In genomic region chr22:38271927-38272372, GRCh38 we compare ENCODE assay signal across 8 cellular contexts. TPM values are rescaled to one million over a fixed set of nuclear protein-coding genes. Genes with fewer than 3 reads are reported as not detected.
DNase-seq lines count a peak whose midpoint lies in the region; ATAC-seq and TF ChIP-seq lines count a peak whose summit lies in the region.

No MANE protein-coding gene starts in this region.

- no peak for DNase-seq in stimulated activated naive CD8-positive, alpha-beta T cell treated with anti-CD3 and anti-CD28 coated beads, Interleukin-15, Interleukin-2, amounts not matched to agents 100 U/mL and 50 U/mL, for 24 hours
- DNase-seq in RWPE2 (ENCODE audit: low spot score) (no peak), neural crest cell (ENCODE audit: low read depth, low spot score) (no peak), MV-4-11 (lab: John Stamatoyannopoulos, UW) (no peak)
- no peak for DNase-seq in NK-92 treated with Interleukin-12 subunit alpha and Interleukin-12 subunit beta, amount 100 ng/mL, for 24 hours (lab: John Stamatoyannopoulos, UW)

- H3K4me1 ChIP-seq in RWPE2 (ENCODE audit: insufficient read depth, poor library complexity, severe bottlenecking), result peaks cover 7% of the 10 kb centered on the region

- H3K27me3 Mint-ChIP-seq in stimulated activated naive CD8-positive, alpha-beta T cell treated with anti-CD3 and anti-CD28 coated beads, Interleukin-15, Interleukin-2, amounts not matched to agents 100 ng/mL and 50 ng/mL, for 24 hours, result no peaks in the 10 kb centered on the region
- H3K27me3 Mint-ChIP-seq in neural crest cell (ENCODE audit: low read depth), result no peaks in the 10 kb centered on the region

- peak overlapping the region; percentile 75 for H3K27ac ChIP-seq in RWPE2 (ENCODE audit: poor library complexity, severe bottlenecking)

- peak overlapping the region; percentile 85 for H3K4me3 Mint-ChIP-seq in stimulated activated naive CD8-positive, alpha-beta T cell treated with anti-CD3 and anti-CD28 coated beads, Interleukin-15, Interleukin-2, amounts not matched to agents 100 ng/mL and 50 ng/mL, for 24 hours
- H3K4me3 Mint-ChIP-seq in neural crest cell, result peak overlapping the region; percentile 92

- no peak for TF ChIP-seq CTCF in RWPE2 (IDR thresholded peaks at IDR 0.05; ENCODE audit: poor library complexity, severe bottlenecking)
- TF ChIP-seq CTCF in neural crest cell (conservative IDR thresholded peaks at IDR 0.05), result no peak

- H3K27me3 ChIP-seq in RWPE2 (ENCODE audit: insufficient read depth, poor library complexity, severe bottlenecking), result no peaks in the 10 kb centered on the region

- H3K9me3 ChIP-seq in RWPE2 (ENCODE audit: severe bottlenecking), result no peaks in the 10 kb centered on the region

- H3K4me3 ChIP-seq in RWPE2 (ENCODE audit: severe bottlenecking), result peak overlapping the region; percentile 100

- no peak for ATAC-seq in stimulated activated naive CD8-positive, alpha-beta T cell treated with anti-CD3 and anti-CD28 coated beads, Interleukin-15, Interleukin-2, amounts not matched to agents 100 U/mL and 50 U/mL, for 24 hours
- ATAC-seq in RWPE2 (ENCODE audit: low read depth) (peak; percentile 63), esophagus mucosa (peak; percentile 61), GM19467 (IDR thresholded peaks at IDR 0.05; ENCODE audit: unreplicated experiment) (no peak)

- H3K36me3 ChIP-seq in RWPE2 (ENCODE audit: low read depth), result peaks cover 26% of the 10 kb centered on the region

- H3K9me3 Mint-ChIP-seq in stimulated activated naive CD8-positive, alpha-beta T cell treated with anti-CD3 and anti-CD28 coated beads, Interleukin-15, Interleukin-2, amounts not matched to agents 100 ng/mL and 50 ng/mL, for 24 hours, result no peaks in the 10 kb centered on the region
- H3K9me3 Mint-ChIP-seq in neural crest cell, result no peaks in the 10 kb centered on the region

- H3K4me1 Mint-ChIP-seq in stimulated activated naive CD8-positive, alpha-beta T cell treated with anti-CD3 and anti-CD28 coated beads, Interleukin-15, Interleukin-2, amounts not matched to agents 100 ng/mL and 50 ng/mL, for 24 hours (ENCODE audit: low read depth), result peaks cover 56% of the 10 kb centered on the region
- H3K4me1 Mint-ChIP-seq in neural crest cell, result peaks cover 54% of the 10 kb centered on the region

- no peaks in the 10 kb centered on the region for H3K36me3 Mint-ChIP-seq in stimulated activated naive CD8-positive, alpha-beta T cell treated with anti-CD3 and anti-CD28 coated beads, Interleukin-15, Interleukin-2, amounts not matched to agents 100 ng/mL and 50 ng/mL, for 24 hours (ENCODE audit: low read depth)
- H3K36me3 Mint-ChIP-seq in neural crest cell (ENCODE audit: low read depth), result no peaks in the 10 kb centered on the region

- peak overlapping the region; percentile 71 for H3K27ac Mint-ChIP-seq in stimulated activated naive CD8-positive, alpha-beta T cell treated with anti-CD3 and anti-CD28 coated beads, Interleukin-15, Interleukin-2, amounts not matched to agents 100 ng/mL and 50 ng/mL, for 24 hours
- no peak overlapping the region for H3K27ac Mint-ChIP-seq in neural crest cell (ENCODE audit: unreplicated experiment)

RNA-seq across cellular contexts. Expression of gene TMEM184B, which starts 0.9 kb away (rescaled TPM):
- total RNA-seq in esophagus mucosa (22.6 TPM), neural crest cell (58.3 and 60.3 TPM in 2 replicates)

RNA-seq across cellular contexts. Expression of gene CSNK1E, which starts 45.3 kb away (rescaled TPM):
- total RNA-seq in esophagus mucosa (71.0 TPM), neural crest cell (243 and 250 TPM in 2 replicates)

Comparison
In these comparisons a context has a peak if more than half of its experiments do, and no peak if none do; other contexts are left out.
1. ATAC-seq: peak in RWPE2 (single experiment) and esophagus mucosa (single experiment); none in stimulated activated naive CD8-positive, alpha-beta T cell treated with anti-CD3 and anti-CD28 coated beads, Interleukin-15, Interleukin-2, amounts not matched to agents 100 U/mL and 50 U/mL, for 24 hours (single experiment) and GM19467 (single experiment).